ENCODE assay signal across 5 cellular contexts in genomic region chr1:32438777-32439176, GRCh38. TPM values are rescaled to one million over a fixed set of nuclear protein-coding genes. Genes with fewer than 3 reads are reported as not detected.
"Had no signal": no experiment of that assay in that cellular context is flagged by ENCODE, and none has a peak within 500 bp of the region (broad histone marks: within the 10 kb centered on the region; RNA-seq: fewer than 3 reads in every experiment).

No MANE protein-coding gene starts in this region.

RNA-seq across cellular contexts. Expression of gene ZBTB8B, which starts 26.1 kb away (rescaled TPM):
- total RNA-seq: natural killer cell treated with Interleukin-12 subunit alpha and Interleukin-12 subunit beta and Interleukin-15 and Interleukin-18, amount 100 ng/mL, for 72 hours; posterior vena cava; spleen; vagina had no signal
- polyA plus RNA-seq: smooth muscle cell had no signal
